Comparison of ENCODE assay signal across 8 cellular contexts in genomic region chr6:158886346-158886977, GRCh38.
DNase-seq lines count a peak whose midpoint lies in the region; ATAC-seq, FAIRE-seq and TF ChIP-seq lines count a peak whose summit lies in the region.
"Not testable (repeated sequence)": the region's sequence is repeated elsewhere in the genome, so short reads cannot be mapped to it uniquely, and the experiment has no call there.

No MANE protein-coding gene starts in this region.

- not testable (repeated sequence) for TF ChIP-seq CTCF in WERI-Rb-1 (IDR thresholded peaks at IDR 0.05; ENCODE audit: low read depth, low read length); astrocyte (IDR thresholded peaks at IDR 0.05; ENCODE audit: insufficient read depth, low read depth, low read length); K562 (IDR thresholded peaks at IDR 0.05 in 2 of 3, conservative IDR thresholded peaks at IDR 0.05 in 1 of 3; ENCODE audit: insufficient read depth in 2 of 3, low read depth in 1 of 3, low read length in 3 of 3); kidney (IDR thresholded peaks at IDR 0.05; ENCODE audit: borderline replicate concordance, extremely low read depth, insufficient read depth); mesothelial cell of epicardium (IDR thresholded peaks at IDR 0.05; ENCODE audit: unreplicated experiment)

- not testable (repeated sequence) for H3K9ac ChIP-seq in astrocyte (ENCODE audit: low read length); K562 (ENCODE audit: insufficient read depth in 1 of 2, low read depth in 2 of 2, low read length in 2 of 2); kidney (ENCODE audit: low read length in 2 of 2); trophoblast cell (ENCODE audit: low read length)

- not testable (repeated sequence) for TF ChIP-seq POLR2A in K562 (conservative IDR thresholded peaks at IDR 0.05)

- H3K36me3 Mint-ChIP-seq in astrocyte (ENCODE audit: low read depth, unreplicated experiment); mesothelial cell of epicardium; stimulated activated naive CD8-positive, alpha-beta T cell treated with anti-CD3 and anti-CD28 coated beads, Interleukin-15, Interleukin-2, amounts not matched to agents 100 ng/mL and 50 ng/mL, for 24 hours (ENCODE audit: low read depth): not testable (repeated sequence)

- H3K9me3 Mint-ChIP-seq in astrocyte (ENCODE audit: unreplicated experiment) (peaks cover 12% of the 10 kb centered on the region), mesothelial cell of epicardium (peaks cover 10% of the 10 kb centered on the region)
- H3K9me3 Mint-ChIP-seq in stimulated activated naive CD8-positive, alpha-beta T cell treated with anti-CD3 and anti-CD28 coated beads, Interleukin-15, Interleukin-2, amounts not matched to agents 100 ng/mL and 50 ng/mL, for 24 hours, result not testable (repeated sequence)

- 68% methylated on average over 15 of the region's 15 CpGs for WGBS in K562 (ENCODE audit: insufficient coverage, low coverage, missing lambda C conversion rate)
- WGBS in trophoblast cell (ENCODE audit: extremely low coverage, insufficient coverage, insufficient read length), result no CpG with 5 or more reads among the region's 15 CpGs

- CTCF ChIA-PET in K562 (lab: Yijun Ruan, JAX; ENCODE audit: low intra/inter-chr PET ratio), result not testable (repeated sequence)

- H2BK120ac ChIP-seq in trophoblast cell (ENCODE audit: insufficient read depth, low read length, poor library complexity), result peak overlapping the region; percentile 18

- H3K27me3 Mint-ChIP-seq in astrocyte (ENCODE audit: low read depth, unreplicated experiment); mesothelial cell of epicardium (ENCODE audit: low read depth); stimulated activated naive CD8-positive, alpha-beta T cell treated with anti-CD3 and anti-CD28 coated beads, Interleukin-15, Interleukin-2, amounts not matched to agents 100 ng/mL and 50 ng/mL, for 24 hours: not testable (repeated sequence)

- peak; percentile 88 for DNase-seq in NCI-H82 (lab: John Stamatoyannopoulos, UW)
- peak; percentile 74 for DNase-seq in WERI-Rb-1
- DNase-seq in astrocyte (ENCODE audit: low read depth), result peak; percentile 35
- not testable (repeated sequence) for DNase-seq in K562 (ENCODE audit: extremely low read depth in 1 of 4, low spot score in 3 of 4); mesothelial cell of epicardium (ENCODE audit: low spot score in 2 of 2, unreplicated experiment in 2 of 2); trophoblast cell
- peak; percentile 38 for DNase-seq in kidney

- not testable (repeated sequence) for H3K23ac ChIP-seq in trophoblast cell (ENCODE audit: low read length)

- peak overlapping the region; percentile 43 for H2BK12ac ChIP-seq in trophoblast cell (ENCODE audit: low read length)

- H3K27me3 ChIP-seq in WERI-Rb-1 (ENCODE audit: insufficient read depth, low read depth, severe bottlenecking); astrocyte (ENCODE audit: insufficient read depth, low read length); K562 (ENCODE audit: control insufficient read depth in 2 of 2, insufficient read depth in 2 of 2, low read length in 2 of 2); trophoblast cell (ENCODE audit: insufficient read depth, low read length): not testable (repeated sequence)

- H4K91ac ChIP-seq in trophoblast cell (ENCODE audit: low read depth, low read length), result peak overlapping the region; percentile 19

- H3K27ac Mint-ChIP-seq in astrocyte (ENCODE audit: unreplicated experiment), result not testable (repeated sequence)
- peak overlapping the region; percentile 13 for H3K27ac Mint-ChIP-seq in mesothelial cell of epicardium
- peak overlapping the region; percentile 49 for H3K27ac Mint-ChIP-seq in stimulated activated naive CD8-positive, alpha-beta T cell treated with anti-CD3 and anti-CD28 coated beads, Interleukin-15, Interleukin-2, amounts not matched to agents 100 ng/mL and 50 ng/mL, for 24 hours

- not testable (repeated sequence) for H3K18ac ChIP-seq in trophoblast cell (ENCODE audit: low read length)

- intact Hi-C loops in K562 (cut with micrococcal nuclease); kidney (cut with DNase I): not testable (repeated sequence)

- not testable (repeated sequence) for H3K27ac ChIP-seq in WERI-Rb-1; astrocyte (ENCODE audit: low read depth, low read length); K562 (ENCODE audit: extremely low read depth, low read depth, low read length); kidney (ENCODE audit: low read depth in 2 of 2, low read length in 2 of 2); trophoblast cell (ENCODE audit: low read depth, low read length)

- TF ChIP-seq RAD21 in K562 (CRISPR knock-in tag; conservative IDR thresholded peaks at IDR 0.05 in 1 of 2, IDR thresholded peaks at IDR 0.05 in 1 of 2), result not testable (repeated sequence)

- not testable (repeated sequence) for H3K36me3 ChIP-seq in WERI-Rb-1; astrocyte (ENCODE audit: insufficient read depth, low read length); K562 (ENCODE audit: control insufficient read depth, insufficient read depth, low read length); kidney (ENCODE audit: control insufficient read depth in 1 of 2, insufficient read depth in 2 of 2, low read length in 2 of 2); trophoblast cell (ENCODE audit: control insufficient read depth in 1 of 2, insufficient read depth in 2 of 2, low read length in 2 of 2)

- H4K20me1 ChIP-seq in astrocyte (ENCODE audit: insufficient read depth, low read length); K562 (replicated peaks; ENCODE audit: control insufficient read depth, insufficient read depth, low read length): not testable (repeated sequence)

- FAIRE-seq in astrocyte (lab: Jason Lieb, UNC); K562 (lab: Jason Lieb, UNC); kidney (lab: Jason Lieb, UNC): not testable (repeated sequence)

- not testable (repeated sequence) for H3K79me2 ChIP-seq in astrocyte (ENCODE audit: insufficient read depth, low read length); K562 (ENCODE audit: control insufficient read depth, insufficient read depth, low read length); trophoblast cell (ENCODE audit: control insufficient read depth, insufficient read depth, low read length, poor library complexity)

- not testable (repeated sequence) for TF ChIP-seq EP300 in K562 (IDR thresholded peaks at IDR 0.05; ENCODE audit: low read length)

- not testable (repeated sequence) for H3K9me3 ChIP-seq in WERI-Rb-1 (ENCODE audit: severe bottlenecking); astrocyte (ENCODE audit: insufficient read depth, low read depth, low read length); K562 (replicated peaks; ENCODE audit: control insufficient read depth, insufficient read depth, low read depth, low read length); kidney (ENCODE audit: control insufficient read depth in 1 of 2, low read length in 2 of 2); trophoblast cell (ENCODE audit: insufficient read depth, low read depth, low read length)

- not testable (repeated sequence) for H3K4me1 ChIP-seq in astrocyte (ENCODE audit: insufficient read depth, low read length); kidney (ENCODE audit: control insufficient read depth in 1 of 2, insufficient read depth in 1 of 2, low read depth in 1 of 2, low read length in 2 of 2)
- H3K4me1 ChIP-seq in K562 (replicated peaks in 1 of 2; ENCODE audit: control insufficient read depth in 2 of 2, insufficient read depth in 2 of 2, low read length in 2 of 2), result peaks cover 5 to 14% of the 10 kb centered on the region in 2 experiments; a peak in 4 of 5 replicates
- peaks cover 0 to 11% of the 10 kb centered on the region in 2 experiments for H3K4me1 ChIP-seq in trophoblast cell (ENCODE audit: control insufficient read depth in 1 of 2, insufficient read depth in 2 of 2, low read length in 2 of 2)

- not testable (repeated sequence) for BruUV-seq in K562 (replicated peaks; lab: Mats Ljungman, UMichigan)

- H2AFZ ChIP-seq in astrocyte (ENCODE audit: low read depth, low read length); trophoblast cell (ENCODE audit: insufficient read depth, low read length, poor library complexity): not testable (repeated sequence)
- peak overlapping the region; percentile 77; the same call in 1 of the 2 replicates for H2AFZ ChIP-seq in K562 (ENCODE audit: low read depth, low read length)

- not testable (repeated sequence) for H3K9me1 ChIP-seq in K562 (ENCODE audit: control insufficient read depth, insufficient read depth, low read length)

- H2AK5ac ChIP-seq in trophoblast cell (ENCODE audit: low read length), result not testable (repeated sequence)

- H3K14ac ChIP-seq in trophoblast cell (ENCODE audit: low read length), result not testable (repeated sequence)

- H3K79me1 ChIP-seq in trophoblast cell (ENCODE audit: low read length), result not testable (repeated sequence)

- not testable (repeated sequence) for H2BK5ac ChIP-seq in trophoblast cell (ENCODE audit: low read depth, low read length, poor library complexity)

- H3K4me3 ChIP-seq in WERI-Rb-1 (ENCODE audit: low read depth, low read length); astrocyte (ENCODE audit: insufficient read depth, low read depth, low read length); K562; kidney (ENCODE audit: low read length in 2 of 2); trophoblast cell (ENCODE audit: low read depth, low read length): not testable (repeated sequence)

- not testable (repeated sequence) for H3K4me2 ChIP-seq in astrocyte (ENCODE audit: low read length); K562 (ENCODE audit: insufficient read depth, low read length); trophoblast cell (ENCODE audit: low read length)

- H3K4me1 Mint-ChIP-seq in astrocyte (ENCODE audit: low read depth, unreplicated experiment); mesothelial cell of epicardium; stimulated activated naive CD8-positive, alpha-beta T cell treated with anti-CD3 and anti-CD28 coated beads, Interleukin-15, Interleukin-2, amounts not matched to agents 100 ng/mL and 50 ng/mL, for 24 hours (ENCODE audit: low read depth): not testable (repeated sequence)

- POLR2A ChIA-PET in K562 (lab: Yijun Ruan, JAX), result interaction anchor here (0.6 to 1.2 kb wide), 4 partner anchors 9 to 19 kb away, joined by 3 to 4 read pairs (median 3); no protein-coding TSS in a partner anchor

- H3K4me3 Mint-ChIP-seq in astrocyte (ENCODE audit: unreplicated experiment); mesothelial cell of epicardium; stimulated activated naive CD8-positive, alpha-beta T cell treated with anti-CD3 and anti-CD28 coated beads, Interleukin-15, Interleukin-2, amounts not matched to agents 100 ng/mL and 50 ng/mL, for 24 hours: not testable (repeated sequence)

- not testable (repeated sequence) for ATAC-seq in K562

- H4K12ac ChIP-seq in trophoblast cell (ENCODE audit: low read depth, low read length), result not testable (repeated sequence)

- H3K4ac ChIP-seq in trophoblast cell (ENCODE audit: low read depth, low read length), result not testable (repeated sequence)

- H4K8ac ChIP-seq in trophoblast cell (ENCODE audit: low read depth, low read length), result not testable (repeated sequence)

- in situ Hi-C loops in K562 (cut with MboI), result not testable (repeated sequence)
